Comparison of ENCODE assay signal across 11 cellular contexts in genomic region chr13:110887955-110888333, GRCh38. TPM values are rescaled to one million over a fixed set of nuclear protein-coding genes. Genes with fewer than 3 reads are reported as not detected.
DNase-seq lines count a peak whose midpoint lies in the region; ATAC-seq and TF ChIP-seq lines count a peak whose summit lies in the region.
"Had no signal": no experiment of that assay in that cellular context is flagged by ENCODE, and none has a peak within 500 bp of the region (broad histone marks: within the 10 kb centered on the region; RNA-seq: fewer than 3 reads in every experiment).

No MANE protein-coding gene starts in this region.

- H3K9me3 Mint-ChIP-seq in activated T-helper 1 cell treated with anti-CD3 and anti-CD28 coated beads, Interleukin-12 subunit alpha, Interleukin-12 subunit beta, Interleukin-2, Interleukin-4 antibody, amounts not matched to agents 30 ng/mL and 10 ng/mL and 1 ng/mL, durations not matched to agents 14 hours and 24 hours and 36 hours: no peaks in the 10 kb centered on the region
- H3K9me3 Mint-ChIP-seq in nephron progenitor cell: no peaks in the 10 kb centered on the region
- H3K9me3 Mint-ChIP-seq: activated naive CD8-positive, alpha-beta T cell treated with anti-CD3 and anti-CD28 coated beads, Interleukin-2, amount 10 ng/mL, durations not matched to agents 7 days and 5 days had no signal

- H3K36me3 Mint-ChIP-seq in activated T-helper 1 cell treated with anti-CD3 and anti-CD28 coated beads, Interleukin-12 subunit alpha, Interleukin-12 subunit beta, Interleukin-2, Interleukin-4 antibody, amounts not matched to agents 30 ng/mL and 10 ng/mL and 1 ng/mL, durations not matched to agents 14 hours and 24 hours and 36 hours (ENCODE audit: low read depth): peaks cover 20% of the 10 kb centered on the region
- peaks cover 11% of the 10 kb centered on the region for H3K36me3 Mint-ChIP-seq in nephron progenitor cell (ENCODE audit: low read depth)

- H3K4me3 Mint-ChIP-seq in activated T-helper 1 cell treated with anti-CD3 and anti-CD28 coated beads, Interleukin-12 subunit alpha, Interleukin-12 subunit beta, Interleukin-2, Interleukin-4 antibody, amounts not matched to agents 30 ng/mL and 10 ng/mL and 1 ng/mL, durations not matched to agents 14 hours and 24 hours and 36 hours: no peak overlapping the region
- H3K4me3 Mint-ChIP-seq in nephron progenitor cell: peak overlapping the region; percentile 28
- H3K4me3 Mint-ChIP-seq: activated naive CD8-positive, alpha-beta T cell treated with anti-CD3 and anti-CD28 coated beads, Interleukin-2, amount 10 ng/mL, durations not matched to agents 7 days and 5 days; CD4-positive, alpha-beta memory T cell had no signal

- peak overlapping the region; percentile 33 for H3K27ac Mint-ChIP-seq in activated T-helper 1 cell treated with anti-CD3 and anti-CD28 coated beads, Interleukin-12 subunit alpha, Interleukin-12 subunit beta, Interleukin-2, Interleukin-4 antibody, amounts not matched to agents 30 ng/mL and 10 ng/mL and 1 ng/mL, durations not matched to agents 14 hours and 24 hours and 36 hours
- peak overlapping the region; percentile 99 for H3K27ac Mint-ChIP-seq in nephron progenitor cell
- H3K27ac Mint-ChIP-seq: activated naive CD8-positive, alpha-beta T cell treated with anti-CD3 and anti-CD28 coated beads, Interleukin-2, amount 10 ng/mL, durations not matched to agents 7 days and 5 days had no signal

- intact Hi-C loops in activated T-helper 1 cell treated with anti-CD3 and anti-CD28 coated beads, Interleukin-12 subunit alpha, Interleukin-12 subunit beta, Interleukin-2, Interleukin-4 antibody, amounts not matched to agents 30 ng/mL and 10 ng/mL and 1 ng/mL, durations not matched to agents 14 hours and 24 hours and 36 hours (cut with micrococcal nuclease): no loop called here
- intact Hi-C loops in Right ventricle myocardium superior (cut with DNase I): no loop called here

- peaks cover 16% of the 10 kb centered on the region for H3K4me1 Mint-ChIP-seq in activated T-helper 1 cell treated with anti-CD3 and anti-CD28 coated beads, Interleukin-12 subunit alpha, Interleukin-12 subunit beta, Interleukin-2, Interleukin-4 antibody, amounts not matched to agents 30 ng/mL and 10 ng/mL and 1 ng/mL, durations not matched to agents 14 hours and 24 hours and 36 hours (ENCODE audit: low read depth)
- H3K4me1 Mint-ChIP-seq in nephron progenitor cell: peaks cover 62% of the 10 kb centered on the region

- no peaks in the 10 kb centered on the region for H3K27me3 Mint-ChIP-seq in activated T-helper 1 cell treated with anti-CD3 and anti-CD28 coated beads, Interleukin-12 subunit alpha, Interleukin-12 subunit beta, Interleukin-2, Interleukin-4 antibody, amounts not matched to agents 30 ng/mL and 10 ng/mL and 1 ng/mL, durations not matched to agents 14 hours and 24 hours and 36 hours (ENCODE audit: insufficient read depth)
- no peaks in the 10 kb centered on the region for H3K27me3 Mint-ChIP-seq in nephron progenitor cell (ENCODE audit: low read depth, poor library complexity)
- H3K27me3 Mint-ChIP-seq: activated naive CD8-positive, alpha-beta T cell treated with anti-CD3 and anti-CD28 coated beads, Interleukin-2, amount 10 ng/mL, durations not matched to agents 7 days and 5 days; CD4-positive, alpha-beta memory T cell had no signal

- no peak for DNase-seq in activated T-helper 1 cell treated with anti-CD3 and anti-CD28 coated beads, Interleukin-12 subunit alpha, Interleukin-12 subunit beta, Interleukin-2, Interleukin-4 antibody, amounts not matched to agents 30 ng/mL and 10 ng/mL and 1 ng/mL, durations not matched to agents 14 hours and 24 hours and 36 hours (ENCODE audit: low spot score)
- DNase-seq in Right ventricle myocardium superior (no peak), nephron progenitor cell (no peak), superior temporal gyrus (ENCODE audit: extremely low spot score) (peak; percentile 64)
- DNase-seq: activated naive CD8-positive, alpha-beta T cell treated with anti-CD3 and anti-CD28 coated beads, Interleukin-2, amount 10 ng/mL, durations not matched to agents 7 days and 5 days; CD4-positive, alpha-beta memory T cell; cortex of kidney; GF-D8 had no signal

- peak; percentile 69 for ATAC-seq in Right ventricle myocardium superior (ENCODE audit: poor library complexity)
- ATAC-seq in GM21367 (IDR thresholded peaks at IDR 0.05; ENCODE audit: unreplicated experiment): no peak
- ATAC-seq in HG02885 (IDR thresholded peaks at IDR 0.05; ENCODE audit: poor library complexity, unreplicated experiment): no peak
- no peak for ATAC-seq in GM21723 (IDR thresholded peaks at IDR 0.05; ENCODE audit: unreplicated experiment)

- TF ChIP-seq CTCF in nephron progenitor cell (IDR thresholded peaks at IDR 0.05): no peak

RNA-seq across cellular contexts. Expression of gene ANKRD10, which starts 26.9 kb away (rescaled TPM):
- total RNA-seq in activated T-helper 1 cell treated with anti-CD3 and anti-CD28 coated beads, Interleukin-12 subunit alpha, Interleukin-12 subunit beta, Interleukin-2, Interleukin-4 antibody, amounts not matched to agents 30 ng/mL and 10 ng/mL and 1 ng/mL, durations not matched to agents 14 hours and 24 hours and 36 hours: 163 and 176 TPM in 2 replicates
- 45.3 TPM for total RNA-seq in Right ventricle myocardium superior
